ENCODE assay signal across 10 cellular contexts in the genomic region with DNA sequence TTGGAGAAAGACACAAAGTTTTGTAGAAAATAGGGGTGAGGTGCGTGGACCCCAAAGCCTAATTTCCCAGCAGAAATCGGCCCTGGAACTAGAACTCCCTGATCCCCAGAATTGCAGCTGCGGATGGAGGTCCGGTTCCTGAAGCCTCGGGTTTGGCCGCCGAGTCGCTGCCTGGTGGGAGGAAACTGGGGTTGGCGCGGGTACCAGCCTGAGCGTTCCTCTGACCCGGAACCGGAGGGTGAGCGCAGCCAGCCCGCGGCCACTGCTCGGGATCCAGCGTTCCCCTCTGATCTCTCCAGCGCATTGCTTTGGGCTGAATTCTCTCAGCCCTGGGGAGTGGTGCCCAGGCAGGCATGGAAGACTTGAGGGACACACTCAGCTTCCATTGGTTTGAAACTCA. TPM values are rescaled to one million over a fixed set of nuclear protein-coding genes. Genes with fewer than 3 reads are reported as not detected.
DNase-seq lines count a peak whose midpoint lies in the region; ATAC-seq and TF ChIP-seq lines count a peak whose summit lies in the region.
"Had no signal": no experiment of that assay in that cellular context is flagged by ENCODE, and none has a peak within 500 bp of the region (broad histone marks: within the 10 kb centered on the region; RNA-seq: fewer than 3 reads in every experiment).

No MANE protein-coding gene starts in this region.

- no peak overlapping the region for H3K27ac Mint-ChIP-seq in stimulated activated naive CD8-positive, alpha-beta T cell treated with anti-CD3 and anti-CD28 coated beads, Interleukin-15, amount 100 ng/mL, for 72 hours
- H3K27ac Mint-ChIP-seq: activated CD8-positive, alpha-beta memory T cell treated with anti-CD3 and anti-CD28 coated beads, Interleukin-2, amount 10 ng/mL, durations not matched to agents 7 days and 5 days had no signal

- ATAC-seq in stimulated activated naive CD8-positive, alpha-beta T cell treated with anti-CD3 and anti-CD28 coated beads, Interleukin-15, amount 100 ng/mL, for 72 hours = no peak
- ATAC-seq in GM19463 (IDR thresholded peaks at IDR 0.05; ENCODE audit: unreplicated experiment) = no peak

- DNase-seq in NCI-H82 (lab: John Stamatoyannopoulos, UW) (peak; percentile 63), NCI-H82 treated with DMSO at 0.1 percent for 48 hours (lab: John Stamatoyannopoulos, UW; ENCODE audit: unreplicated experiment) (no peak), astrocyte of the spinal cord (ENCODE audit: low read depth, low spot score) (no peak), islet precursor cell (peak; percentile 58), NCI-H1694 treated with DMSO at 0.1 percent for 48 hours (lab: John Stamatoyannopoulos, UW) (no peak), cerebellum (ENCODE audit: low spot score) (no peak)
- peak in 1 of 2 donors; percentile 2 for DNase-seq in stimulated activated naive CD8-positive, alpha-beta T cell treated with anti-CD3 and anti-CD28 coated beads, Interleukin-15, amount 100 ng/mL, for 72 hours
- DNase-seq: activated CD8-positive, alpha-beta memory T cell treated with anti-CD3 and anti-CD28 coated beads, Interleukin-2, amount 10 ng/mL, durations not matched to agents 7 days and 5 days; AML-193 had no signal

- no peak for TF ChIP-seq CTCF in astrocyte of the spinal cord (IDR thresholded peaks at IDR 0.05; ENCODE audit: low read depth, low read length)

- peak overlapping the region; percentile 6 for H3K4me3 ChIP-seq in astrocyte of the spinal cord (ENCODE audit: low read depth, low read length)

- in situ Hi-C loops in astrocyte of the spinal cord (cut with HindIII; ENCODE audit: low sequenced_read_pairs) = no loop called here

- peak overlapping the region; percentile 85 to 88 for H3K4me3 Mint-ChIP-seq in stimulated activated naive CD8-positive, alpha-beta T cell treated with anti-CD3 and anti-CD28 coated beads, Interleukin-15, amount 100 ng/mL, for 72 hours

- H3K9me3 Mint-ChIP-seq in stimulated activated naive CD8-positive, alpha-beta T cell treated with anti-CD3 and anti-CD28 coated beads, Interleukin-15, amount 100 ng/mL, for 72 hours = peaks cover 0 to 5% of the 10 kb centered on the region in 2 donors

- H3K27me3 Mint-ChIP-seq in stimulated activated naive CD8-positive, alpha-beta T cell treated with anti-CD3 and anti-CD28 coated beads, Interleukin-15, amount 100 ng/mL, for 72 hours = peaks cover 59% of the 10 kb centered on the region

- peaks cover 21% of the 10 kb centered on the region for H3K4me1 Mint-ChIP-seq in stimulated activated naive CD8-positive, alpha-beta T cell treated with anti-CD3 and anti-CD28 coated beads, Interleukin-15, amount 100 ng/mL, for 72 hours

RNA-seq across cellular contexts. Expression of a gene that starts 1.6 kb away (rescaled TPM):
- 33.7 TPM for total RNA-seq in cerebellum
- total RNA-seq: activated CD8-positive, alpha-beta memory T cell treated with anti-CD3 and anti-CD28 coated beads, Interleukin-2, amount 10 ng/mL, durations not matched to agents 7 days and 5 days had no signal

Comparison
In these comparisons a context has a peak if more than half of its experiments do, and no peak if none do; other contexts are left out.
1. DNase-seq: peak in NCI-H82 (single experiment) and islet precursor cell (single experiment); none in NCI-H82 treated with DMSO at 0.1 percent for 48 hours (single experiment), astrocyte of the spinal cord (single experiment), NCI-H1694 treated with DMSO at 0.1 percent for 48 hours (single experiment) and cerebellum (single experiment).